In the genomic region with DNA sequence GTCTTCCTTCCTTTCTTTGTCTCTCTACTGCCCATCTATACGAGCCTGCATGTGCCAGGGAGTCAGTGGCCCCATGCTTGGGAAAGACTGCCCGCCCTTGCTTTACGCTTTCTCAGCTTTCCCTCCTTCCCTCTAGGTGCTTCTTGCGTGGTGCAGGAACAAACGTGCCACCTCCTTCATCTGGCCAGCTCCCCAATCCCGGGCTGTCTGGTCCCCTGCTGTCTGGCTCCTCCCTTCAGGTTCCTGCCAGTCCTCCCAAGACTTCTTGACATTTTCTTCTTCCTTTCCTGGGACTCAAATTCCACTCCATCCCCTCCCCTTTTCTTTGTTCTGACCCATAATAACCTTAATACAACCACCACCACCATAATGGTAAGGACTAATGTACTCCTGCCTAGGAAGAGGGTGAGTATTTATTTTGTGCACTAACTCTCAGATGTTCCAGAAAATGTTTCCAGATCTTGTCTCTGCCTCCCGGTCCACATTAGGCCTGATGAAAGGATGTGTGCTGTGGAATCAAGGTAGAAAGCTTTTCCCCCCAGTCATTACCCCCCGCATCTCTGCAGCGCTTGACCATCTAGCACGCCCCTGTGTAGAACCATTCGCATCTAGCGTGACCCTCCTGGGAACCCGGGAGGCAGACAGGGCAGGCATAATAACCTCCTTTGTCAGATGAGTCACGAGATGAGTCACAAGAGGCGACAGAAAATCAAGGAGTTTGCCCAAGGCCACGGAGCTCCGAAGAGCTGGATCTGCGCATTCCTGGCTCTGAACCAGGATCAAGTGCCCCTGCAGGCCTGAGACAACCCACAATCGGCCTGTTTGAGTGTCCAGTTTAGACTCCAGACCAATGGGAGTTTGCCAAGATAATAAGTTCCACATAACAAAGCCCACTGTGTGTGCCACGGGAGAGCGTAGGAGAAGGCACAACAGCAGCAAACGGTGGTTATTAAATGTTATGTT, we compare ENCODE assay signal across 9 cellular contexts.
DNase-seq lines count a peak whose midpoint lies in the region; FAIRE-seq and TF ChIP-seq lines count a peak whose summit lies in the region.
"Had no signal": no experiment of that assay in that cellular context is flagged by ENCODE, and none has a peak within 500 bp of the region (broad histone marks: within the 10 kb centered on the region; RNA-seq: fewer than 3 reads in every experiment).

No MANE protein-coding gene starts in this region.

- no peaks in the 10 kb centered on the region for H3K9me3 ChIP-seq in MG63
- H3K9me3 ChIP-seq: thoracic aorta had no signal

- TF ChIP-seq CTCF in AG09319 (IDR thresholded peaks at IDR 0.05; ENCODE audit: low read depth, low read length) (no peak), bronchial epithelial cell (IDR thresholded peaks at IDR 0.05; ENCODE audit: insufficient read depth, low read length, severe bottlenecking) (no peak)

- H3K27me3 ChIP-seq in MG63 = no peaks in the 10 kb centered on the region
- no peaks in the 10 kb centered on the region for H3K27me3 ChIP-seq in bronchial epithelial cell (ENCODE audit: control insufficient read depth, insufficient read depth, low read length)

- H3K4me3 ChIP-seq in MG63 (no peak overlapping the region), bronchial epithelial cell (ENCODE audit: low read depth, low read length) (no peak overlapping the region)
- H3K4me3 ChIP-seq: thoracic aorta had no signal

- H3K36me3 ChIP-seq in MG63 (no peaks in the 10 kb centered on the region), bronchial epithelial cell (ENCODE audit: control insufficient read depth, insufficient read depth, low read length) (no peaks in the 10 kb centered on the region)
- H3K36me3 ChIP-seq: thoracic aorta had no signal

- DNase-seq in AG09319 (ENCODE audit: extremely low read depth, low read depth) (peak; percentile 81), MG63 (peak; percentile 84), bronchial epithelial cell (ENCODE audit: low read depth) (peak; percentile 74), middle frontal gyrus (ENCODE audit: extremely low spot score, low spot score) (peak; percentile 82), NCI-H524 (lab: John Stamatoyannopoulos, UW) (no peak), NOMO-1 treated with DMSO at 0.1 percent for 48 hours (lab: John Stamatoyannopoulos, UW; ENCODE audit: unreplicated experiment) (no peak), NCI-H187 (lab: John Stamatoyannopoulos, UW) (no peak), NCI-H748 treated with DMSO at 0.1 percent for 48 hours (lab: John Stamatoyannopoulos, UW) (no peak)

- no peak for FAIRE-seq in bronchial epithelial cell (lab: Jason Lieb, UNC)

Comparison
In these comparisons a context has a peak if more than half of its experiments do, and no peak if none do; other contexts are left out.
1. DNase-seq: peak in AG09319 (single experiment), MG63 (single experiment), bronchial epithelial cell (single experiment) and middle frontal gyrus (single experiment); none in NCI-H524 (0 of 2), NOMO-1 treated with DMSO at 0.1 percent for 48 hours (single experiment), NCI-H187 (0 of 2) and NCI-H748 treated with DMSO at 0.1 percent for 48 hours (single experiment).